In genomic region chr11:853682-854448, GRCh38 we compare ENCODE assay signal across 17 cellular contexts. TPM values are rescaled to one million over a fixed set of nuclear protein-coding genes. Genes with fewer than 3 reads are reported as not detected.
DNase-seq lines count a peak whose midpoint lies in the region; ATAC-seq and TF ChIP-seq lines count a peak whose summit lies in the region.
"Had no signal": no experiment of that assay in that cellular context is flagged by ENCODE, and none has a peak within 500 bp of the region (broad histone marks: within the 10 kb centered on the region; RNA-seq: fewer than 3 reads in every experiment).

No MANE protein-coding gene starts in this region.

- TF ChIP-seq CTCF in HEK293 (tag by site-specific recombination; IDR thresholded peaks at IDR 0.05) (no peak), OCI-LY7 (conservative IDR thresholded peaks at IDR 0.05; ENCODE audit: low read length) (0 out of 2 replicates have a peak, but pooled peaks have one; percentile 25), endodermal cell (conservative IDR thresholded peaks at IDR 0.05) (no peak), retinal pigment epithelial cell (conservative IDR thresholded peaks at IDR 0.05; ENCODE audit: low read depth, low read length) (peak; percentile 4), heart left ventricle (IDR thresholded peaks at IDR 0.05) (no peak), dorsolateral prefrontal cortex (IDR thresholded peaks at IDR 0.05 in 54 of 56, conservative IDR thresholded peaks at IDR 0.05 in 2 of 56; ENCODE audit: low read depth in 1 of 56, partially characterized antibody in 56 of 56) (no peak)

- 93 to 97% methylated on average over 14 to 27 of the region's 27 CpGs for WGBS in endodermal cell (ENCODE audit: insufficient coverage in 1 of 2, insufficient read length in 1 of 2), 2 experiments
- WGBS in heart left ventricle, 4 donors, result 92 to 96% (median 94%) methylated on average over 15 to 27 of the region's 27 CpGs

- DNase-seq in OCI-LY7 (ENCODE audit: low spot score), result no peak
- no peak for DNase-seq in endodermal cell
- DNase-seq in retinal pigment epithelial cell (ENCODE audit: low read depth), result no peak
- no peak for DNase-seq in heart left ventricle
- DNase-seq in NAMALWA (ENCODE audit: low spot score), result no peak
- DNase-seq in dorsolateral prefrontal cortex, result no peak
- no peak for DNase-seq in OCI-M1 (lab: John Stamatoyannopoulos, UW)
- DNase-seq: AML-193; Calu3; CD4-positive, alpha-beta T cell; DMS 273 treated with DMSO at 0.1 percent for 48 hours; KBM-7 had no signal

- no peaks in the 10 kb centered on the region for H3K79me2 ChIP-seq in OCI-LY7 (ENCODE audit: insufficient read depth, low read depth, low read length)

- H3K27ac ChIP-seq in HEK293 (ENCODE audit: extremely low read depth, low read depth, low read length), result no peak overlapping the region
- H3K27ac ChIP-seq in OCI-LY7 (ENCODE audit: low read depth, low read length, poor library complexity, severe bottlenecking), result no peak overlapping the region
- peak overlapping the region; percentile 86 for H3K27ac ChIP-seq in endodermal cell (ENCODE audit: low read depth, low read length)
- H3K27ac ChIP-seq in heart left ventricle, result no peak overlapping the region
- H3K27ac ChIP-seq in dorsolateral prefrontal cortex, result peak overlapping the region in 2 of 59 donors; percentile 21 to 76
- H3K27ac ChIP-seq: HL-60 had no signal

- no peak for ATAC-seq in heart left ventricle
- ATAC-seq: A549, HCT116 had no signal

- peaks cover 3% of the 10 kb centered on the region for H3K4me1 Mint-ChIP-seq in endodermal cell

- no peak overlapping the region for H3K9ac ChIP-seq in endodermal cell (ENCODE audit: extremely low read depth, low read length, poor library complexity, severe bottlenecking)

- H4K20me1 ChIP-seq in OCI-LY7 (ENCODE audit: insufficient read depth, low read length), result no peaks in the 10 kb centered on the region

- H3K27ac Mint-ChIP-seq in endodermal cell, result no peak overlapping the region
- H3K27ac Mint-ChIP-seq: CD4-positive, alpha-beta T cell had no signal

- H3K9me3 ChIP-seq in HEK293 (ENCODE audit: control insufficient read depth, insufficient read depth, low read depth, low read length), result no peaks in the 10 kb centered on the region
- H3K9me3 ChIP-seq in OCI-LY7 (ENCODE audit: low read length), result no peaks in the 10 kb centered on the region
- H3K9me3 ChIP-seq in endodermal cell (ENCODE audit: control insufficient read depth, low read length), result no peaks in the 10 kb centered on the region
- no peaks in the 10 kb centered on the region for H3K9me3 ChIP-seq in heart left ventricle
- H3K9me3 ChIP-seq: A549 had no signal

- BruUV-seq in OCI-LY7 (replicated peaks; lab: Mats Ljungman, UMichigan), result no TSS peak

- no peaks in the 10 kb centered on the region for H3K9me2 ChIP-seq in OCI-LY7 (ENCODE audit: insufficient read depth, low read length)

- POLR2A ChIA-PET in HEK293 (lab: Yijun Ruan, JAX), result no interaction called here
- POLR2A ChIA-PET in OCI-LY7 (lab: Charles Lee), result no interaction called here

- no peak overlapping the region for H3K4me2 ChIP-seq in OCI-LY7 (ENCODE audit: low read length)
- H3K4me2 ChIP-seq: A549 had no signal

- H3K4me1 ChIP-seq in HEK293 (ENCODE audit: control insufficient read depth, insufficient read depth, low read length), result 0 out of 2 replicates have a peak, but pooled peaks cover 1% of the 10 kb centered on the region
- peaks cover 11% of the 10 kb centered on the region for H3K4me1 ChIP-seq in OCI-LY7 (ENCODE audit: insufficient read depth, low read length, poor library complexity, severe bottlenecking)
- H3K4me1 ChIP-seq in endodermal cell (ENCODE audit: control insufficient read depth, insufficient read depth, low read length), result peaks cover 9% of the 10 kb centered on the region
- peaks cover 0 to 66% (median 14%) of the 10 kb centered on the region in 12 donors for H3K4me1 ChIP-seq in heart left ventricle

- H3K27me3 Mint-ChIP-seq in endodermal cell (ENCODE audit: insufficient read depth), result peaks cover 2% of the 10 kb centered on the region
- H3K27me3 Mint-ChIP-seq: CD4-positive, alpha-beta T cell had no signal

- no peaks in the 10 kb centered on the region for H3K9me3 Mint-ChIP-seq in endodermal cell
- H3K9me3 Mint-ChIP-seq: CD4-positive, alpha-beta T cell had no signal

- no peak overlapping the region for H2AFZ ChIP-seq in OCI-LY7 (ENCODE audit: low read length)

- intact Hi-C loops in OCI-LY7 (cut with micrococcal nuclease; ENCODE audit: unreplicated experiment) (no loop called here), heart left ventricle (cut with DNase I) (loop anchor here in 1 of 10 donors (10.0 kb wide), 1 partner anchor 51 kb away; no protein-coding TSS in a partner anchor), dorsolateral prefrontal cortex (cut with DNase I) (no loop called here)

- TF ChIP-seq POLR2A in heart left ventricle (IDR thresholded peaks at IDR 0.05), result no peak

- H3K27me3 ChIP-seq in endodermal cell (ENCODE audit: control insufficient read depth, insufficient read depth, low read length, poor library complexity, severe bottlenecking) (no peaks in the 10 kb centered on the region), heart left ventricle (peaks cover 0 to 5% (median 0%) of the 10 kb centered on the region in 9 donors), dorsolateral prefrontal cortex (peaks cover 0 to 27% (median 15%) of the 10 kb centered on the region in 45 donors)

- H3K4me3 Mint-ChIP-seq in endodermal cell, result no peak overlapping the region
- H3K4me3 Mint-ChIP-seq: CD4-positive, alpha-beta T cell had no signal

- H3K36me3 ChIP-seq in HEK293 (ENCODE audit: control insufficient read depth in 2 of 2, insufficient read depth in 1 of 2, low read length in 2 of 2) (no peaks in the 10 kb centered on the region), OCI-LY7 (ENCODE audit: insufficient read depth, low read length) (no peaks in the 10 kb centered on the region), endodermal cell (ENCODE audit: control insufficient read depth, insufficient read depth, low read length) (no peaks in the 10 kb centered on the region), heart left ventricle (peaks cover 0 to 10% (median 0%) of the 10 kb centered on the region in 9 donors)

- H3K4me3 ChIP-seq in HEK293 (ENCODE audit: low read depth, low read length), result no peak overlapping the region
- H3K4me3 ChIP-seq in OCI-LY7 (ENCODE audit: low read depth, low read length, poor library complexity, severe bottlenecking), result no peak overlapping the region
- H3K4me3 ChIP-seq in endodermal cell (ENCODE audit: low read length), result no peak overlapping the region
- no peak overlapping the region for H3K4me3 ChIP-seq in retinal pigment epithelial cell (ENCODE audit: low read length)
- H3K4me3 ChIP-seq in heart left ventricle, result no peak overlapping the region
- H3K4me3 ChIP-seq in dorsolateral prefrontal cortex, result no peak overlapping the region
- H3K4me3 ChIP-seq: A549 had no signal

- CTCF ChIA-PET in HEK293 (lab: Yijun Ruan, JAX) (no interaction called here), OCI-LY7 (lab: Charles Lee; ENCODE audit: unreplicated experiment) (interaction anchor here (0.5 kb wide), 1 partner anchor 43 kb away, joined by 3 read pairs; no protein-coding TSS in a partner anchor)

- H3K36me3 Mint-ChIP-seq in endodermal cell (ENCODE audit: low read depth), result peaks cover 3% of the 10 kb centered on the region

TF ChIP-seq in HEK293, 187 proteins besides CTCF, POLR2A, EP300 and RAD21 (continues in another document):
- TF ChIP-seq ZNF600 (tag by site-specific recombination; IDR thresholded peaks at IDR 0.05) (peak; percentile 32; the same call in 1 of the 2 replicates), ZNF10 (tag by site-specific recombination; IDR thresholded peaks at IDR 0.05) (peak; percentile 55; the same call in 1 of the 2 replicates)

RNA-seq across cellular contexts. Expression of gene TSPAN4, which starts 11.2 kb away (rescaled TPM):
- 8.9 and 12.1 TPM in 2 replicates for total RNA-seq in OCI-LY7 (2014; rRNA removed; shearing (Covaris generic))
- 8.0 and 9.4 TPM in 2 replicates for total RNA-seq in OCI-LY7 (2022)
- 10 to 100 TPM; 56.8 to 71.1 TPM for total RNA-seq in endodermal cell
- 51.9 TPM for polyA plus RNA-seq in endodermal cell (2013, experiment 1 of 2)
- 47.2 TPM for polyA plus RNA-seq in endodermal cell (2013, experiment 2 of 2)
- 10 to 100 TPM; 22.7 to 93.0 (median 31.3) TPM for total RNA-seq in heart left ventricle
- 10 to 100 TPM; 31.2 to 52.5 TPM for polyA plus RNA-seq in heart left ventricle
- total RNA-seq in dorsolateral prefrontal cortex, result 10 to 100 TPM in 76 of 120 experiments, 1 to 10 TPM in 44; 5.9 to 25.0 (median 10.9) TPM

RNA-seq across cellular contexts. Expression of gene POLR2L, which starts 11.5 kb away (rescaled TPM):
- 206 and 224 TPM in 2 replicates for total RNA-seq in OCI-LY7 (2014; rRNA removed; shearing (Covaris generic))
- total RNA-seq in OCI-LY7 (2022), result 64.5 and 88.3 TPM in 2 replicates
- total RNA-seq in endodermal cell, result 100 to 1,000 TPM; 139 to 148 TPM
- 111 TPM for polyA plus RNA-seq in endodermal cell (2013, experiment 1 of 2)
- polyA plus RNA-seq in endodermal cell (2013, experiment 2 of 2), result 114 TPM
- total RNA-seq in heart left ventricle, result 100 to 1,000 TPM in 8 of 9 donors, 10 to 100 TPM in 1; 74.4 to 267 (median 207) TPM
- 100 to 1,000 TPM; 217 to 227 TPM for polyA plus RNA-seq in heart left ventricle
- total RNA-seq in dorsolateral prefrontal cortex, result 10 to 100 TPM; 37.4 to 86.4 (median 53.8) TPM

RNA-seq across cellular contexts. Expression of gene CD151, which starts 21.1 kb away (rescaled TPM):
- total RNA-seq in OCI-LY7 (2014; rRNA removed; shearing (Covaris generic)), result 0.28 TPM in 1 of 2 replicates, not detected in the other
- 0.84 and 1.0 TPM in 2 replicates for total RNA-seq in OCI-LY7 (2022)
- total RNA-seq in endodermal cell, result 100 to 1,000 TPM; 139 to 165 TPM
- polyA plus RNA-seq in endodermal cell (2013, experiment 1 of 2), result 153 TPM
- polyA plus RNA-seq in endodermal cell (2013, experiment 2 of 2), result 149 TPM
- total RNA-seq in heart left ventricle, result 100 to 1,000 TPM; 323 to 682 (median 454) TPM
- polyA plus RNA-seq in heart left ventricle, result 100 to 1,000 TPM; 560 to 817 TPM
- total RNA-seq in dorsolateral prefrontal cortex, result 100 to 1,000 TPM in 1 of 120 experiments, 10 to 100 TPM in 119; 20.0 to 110 (median 44.8) TPM

RNA-seq across cellular contexts. Expression of gene CRACR2B, which starts 26.1 kb away (rescaled TPM):
- total RNA-seq in OCI-LY7 (2014; rRNA removed; shearing (Covaris generic)), result 2.2 and 2.8 TPM in 2 replicates
- total RNA-seq in OCI-LY7 (2022), result 20.1 and 21.0 TPM in 2 replicates
- total RNA-seq in endodermal cell, result 10 to 100 TPM; 22.3 to 28.1 TPM
- polyA plus RNA-seq in endodermal cell (2013, experiment 1 of 2), result 9.0 TPM
- polyA plus RNA-seq in endodermal cell (2013, experiment 2 of 2), result 6.2 TPM
- 10 to 100 TPM; 13.3 to 22.4 (median 17.7) TPM for total RNA-seq in heart left ventricle
- polyA plus RNA-seq in heart left ventricle, result 10 to 100 TPM in 1 of 2 donors, 1 to 10 TPM in 1; 8.8 to 43.5 TPM
- total RNA-seq in dorsolateral prefrontal cortex, result 1 to 10 TPM in 114 of 120 experiments, under 1 TPM in 6; 0.59 to 7.9 (median 2.4) TPM
- total RNA-seq: H4 had no signal

RNA-seq across cellular contexts. Expression of gene PNPLA2, which starts 35.2 kb away (rescaled TPM):
- total RNA-seq in OCI-LY7 (2014; rRNA removed; shearing (Covaris generic)), result 15.1 and 19.8 TPM in 2 replicates
- total RNA-seq in OCI-LY7 (2022) (41.2 and 57.5 TPM in 2 replicates), endodermal cell (10 to 100 TPM; 77.0 to 77.6 TPM), heart left ventricle (100 to 1,000 TPM; 141 to 348 (median 232) TPM), dorsolateral prefrontal cortex (100 to 1,000 TPM in 4 of 120 experiments, 10 to 100 TPM in 116; 45.8 to 113 (median 69.3) TPM)
- 35.9 TPM for polyA plus RNA-seq in endodermal cell (2013, experiment 1 of 2)
- polyA plus RNA-seq in endodermal cell (2013, experiment 2 of 2), result 30.1 TPM
- 100 to 1,000 TPM; 112 to 133 TPM for polyA plus RNA-seq in heart left ventricle

Comparison
In these comparisons a context has a peak if more than half of its experiments do, and no peak if none do; other contexts are left out.
1. CTCF ChIP-seq: peak in OCI-LY7 (single experiment) and retinal pigment epithelial cell (single experiment); none in HEK293 (single experiment), endodermal cell (single experiment), heart left ventricle (0 of 12) and dorsolateral prefrontal cortex (0 of 56).
2. RNA of gene CD151, which starts 21.1 kb away (total RNA-seq): 323 to 682 TPM in heart left ventricle, 139 to 165 TPM in endodermal cell and 20.0 to 110 TPM in dorsolateral prefrontal cortex; 0.28 to 1.0 TPM in OCI-LY7; every median in the first group is over 10 times any median in the second.